ENCODE assay signal across 2 cellular contexts in the genomic region with DNA sequence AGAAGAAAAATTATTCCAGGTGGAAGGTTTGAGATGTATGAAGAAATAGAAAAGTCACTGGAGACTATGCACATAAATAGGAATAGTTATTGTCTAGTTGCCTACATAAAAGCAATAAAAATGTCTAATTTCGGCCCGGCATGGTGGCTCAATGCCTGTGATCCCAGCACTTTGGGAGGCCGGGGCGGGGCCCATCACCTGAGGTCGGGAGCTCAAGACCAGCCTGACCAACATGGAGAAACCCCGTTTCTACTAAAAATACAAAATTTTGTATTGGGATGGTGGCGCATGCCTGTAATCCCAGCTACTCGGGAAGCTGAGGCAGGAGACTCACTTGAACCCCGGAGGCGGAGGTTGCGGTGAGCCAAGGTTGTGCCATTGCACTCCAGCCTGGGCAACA. TPM values are rescaled to one million over a fixed set of nuclear protein-coding genes. Genes with fewer than 3 reads are reported as not detected.
"Had no signal": no experiment of that assay in that cellular context is flagged by ENCODE, and none has a peak within 500 bp of the region (broad histone marks: within the 10 kb centered on the region; RNA-seq: fewer than 3 reads in every experiment).

No MANE protein-coding gene starts in this region.

RNA-seq across cellular contexts. Expression of gene GPR148, which starts 3.4 kb away (rescaled TPM):
- total RNA-seq: G401, GM12878 had no signal

RNA-seq across cellular contexts. Expression of gene AMER3, which starts 23.1 kb away (rescaled TPM):
- total RNA-seq: G401, GM12878 had no signal
